ENCODE assay signal across 10 cellular contexts in genomic region chr2:37326285-37326684, GRCh38. TPM values are rescaled to one million over a fixed set of nuclear protein-coding genes. Genes with fewer than 3 reads are reported as not detected.
DNase-seq lines count a peak whose midpoint lies in the region; ATAC-seq and TF ChIP-seq lines count a peak whose summit lies in the region.
"Had no signal": no experiment of that assay in that cellular context is flagged by ENCODE, and none has a peak within 500 bp of the region (broad histone marks: within the 10 kb centered on the region; RNA-seq: fewer than 3 reads in every experiment).

No MANE protein-coding gene starts in this region.

- peaks cover 8% of the 10 kb centered on the region; the same call in 1 of the 2 replicates for H4K20me1 ChIP-seq in GM23338 (replicated peaks; ENCODE audit: insufficient read depth)

- no peak overlapping the region for H3K4me2 ChIP-seq in GM23338

- peaks cover 31% of the 10 kb centered on the region for H3K4me1 Mint-ChIP-seq in activated T-cell treated with anti-CD3 and anti-CD28 coated beads, Interleukin-2, amount 50 U/mL, for 4 hours (ENCODE audit: low read depth)
- H3K4me1 Mint-ChIP-seq in activated T-cell treated with anti-CD3 and anti-CD28 coated beads, Interleukin-2, amount 50 U/mL, for 24 hours (ENCODE audit: low read depth) = peaks cover 34% of the 10 kb centered on the region
- peaks cover 23% of the 10 kb centered on the region for H3K4me1 Mint-ChIP-seq in type B pancreatic cell (ENCODE audit: unreplicated experiment)
- H3K4me1 Mint-ChIP-seq in GM23338 = peaks cover 14% of the 10 kb centered on the region

- H3K27ac ChIP-seq in brain microvascular endothelial cell = peak overlapping the region; percentile 64
- H3K27ac ChIP-seq in left lung = peak overlapping the region; percentile 71 to 90
- no peak overlapping the region for H3K27ac ChIP-seq in GM23338 (ENCODE audit: low read depth)
- H3K27ac ChIP-seq: epithelial cell of prostate had no signal

- H3K4me3 ChIP-seq in brain microvascular endothelial cell (ENCODE audit: low read depth, low read length) = no peak overlapping the region
- H3K4me3 ChIP-seq in left lung = peak overlapping the region in 1 of 2 donors; percentile 78
- no peak overlapping the region for H3K4me3 ChIP-seq in GM23338

- peaks cover 28% of the 10 kb centered on the region for H3K79me2 ChIP-seq in GM23338 (replicated peaks; ENCODE audit: insufficient read depth)

- H3K4me1 ChIP-seq in left lung (peaks cover 15 to 46% of the 10 kb centered on the region in 2 donors), GM23338 (ENCODE audit: insufficient read depth) (peaks cover 20% of the 10 kb centered on the region)

- no peaks in the 10 kb centered on the region for H3K9me3 ChIP-seq in left lung

- peaks cover 2% of the 10 kb centered on the region for H3K36me3 Mint-ChIP-seq in activated T-cell treated with anti-CD3 and anti-CD28 coated beads, Interleukin-2, amount 50 U/mL, for 4 hours (ENCODE audit: insufficient read depth)
- H3K36me3 Mint-ChIP-seq in activated T-cell treated with anti-CD3 and anti-CD28 coated beads, Interleukin-2, amount 50 U/mL, for 24 hours (ENCODE audit: low read depth) = peaks cover 17% of the 10 kb centered on the region
- H3K36me3 Mint-ChIP-seq in type B pancreatic cell (peaks cover 6% of the 10 kb centered on the region), GM23338 (ENCODE audit: low read depth) (peaks cover 9% of the 10 kb centered on the region; the same call in 1 of the 3 replicates)

- H3K9me3 Mint-ChIP-seq in activated T-cell treated with anti-CD3 and anti-CD28 coated beads, Interleukin-2, amount 50 U/mL, for 4 hours = no peaks in the 10 kb centered on the region
- no peaks in the 10 kb centered on the region for H3K9me3 Mint-ChIP-seq in activated T-cell treated with anti-CD3 and anti-CD28 coated beads, Interleukin-2, amount 50 U/mL, for 24 hours
- no peaks in the 10 kb centered on the region for H3K9me3 Mint-ChIP-seq in type B pancreatic cell
- no peaks in the 10 kb centered on the region; the same call in 2 of the 3 replicates for H3K9me3 Mint-ChIP-seq in GM23338

- H3K27me3 ChIP-seq in brain microvascular endothelial cell (replicated peaks) (no peaks in the 10 kb centered on the region), left lung (peaks cover 0 to 5% of the 10 kb centered on the region in 2 donors), GM23338 (ENCODE audit: insufficient read depth) (peaks cover 24% of the 10 kb centered on the region)

- no peaks in the 10 kb centered on the region for H3K9me2 ChIP-seq in GM23338 (ENCODE audit: insufficient read depth)

- H3K4me3 Mint-ChIP-seq in activated T-cell treated with anti-CD3 and anti-CD28 coated beads, Interleukin-2, amount 50 U/mL, for 4 hours = peak overlapping the region; percentile 37
- H3K4me3 Mint-ChIP-seq in activated T-cell treated with anti-CD3 and anti-CD28 coated beads, Interleukin-2, amount 50 U/mL, for 24 hours = no peak overlapping the region
- H3K4me3 Mint-ChIP-seq in type B pancreatic cell (peak overlapping the region; percentile 63), GM23338 (no peak overlapping the region)

- peaks cover 11% of the 10 kb centered on the region for H3F3A ChIP-seq in GM23338 (replicated peaks; ENCODE audit: low read depth)

- DNase-seq in activated T-cell treated with anti-CD3 and anti-CD28 coated beads, Interleukin-2, amount 50 U/mL, for 4 hours = no peak
- DNase-seq in activated T-cell treated with anti-CD3 and anti-CD28 coated beads, Interleukin-2, amount 50 U/mL, for 24 hours = no peak
- peak; percentile 78 for DNase-seq in brain microvascular endothelial cell
- no peak for DNase-seq in left lung
- DNase-seq in type B pancreatic cell (ENCODE audit: extremely low spot score, unreplicated experiment) = no peak
- no peak for DNase-seq in GM23338 (ENCODE audit: low spot score)
- DNase-seq: COR-L47 had no signal

- TF ChIP-seq CTCF in brain microvascular endothelial cell (IDR thresholded peaks at IDR 0.05; ENCODE audit: low read depth, low read length, missing control alignments) (no peak), left lung (IDR thresholded peaks at IDR 0.05) (no peak), type B pancreatic cell (conservative IDR thresholded peaks at IDR 0.05) (no peak), GM23338 (conservative IDR thresholded peaks at IDR 0.05; ENCODE audit: low read depth in 2 of 2) (no peak)

- no peak overlapping the region for H3K27ac Mint-ChIP-seq in activated T-cell treated with anti-CD3 and anti-CD28 coated beads, Interleukin-2, amount 50 U/mL, for 24 hours
- no peak overlapping the region for H3K27ac Mint-ChIP-seq in type B pancreatic cell
- H3K27ac Mint-ChIP-seq in GM23338 = no peak overlapping the region

- in situ Hi-C loops in brain microvascular endothelial cell (cut with HindIII; ENCODE audit: low pct_ligation_motif_present, low sequenced_read_pairs) = no loop called here

- peaks cover 11% of the 10 kb centered on the region for H3K27me3 Mint-ChIP-seq in activated T-cell treated with anti-CD3 and anti-CD28 coated beads, Interleukin-2, amount 50 U/mL, for 4 hours (ENCODE audit: low read depth)
- peaks cover 19% of the 10 kb centered on the region for H3K27me3 Mint-ChIP-seq in activated T-cell treated with anti-CD3 and anti-CD28 coated beads, Interleukin-2, amount 50 U/mL, for 24 hours
- H3K27me3 Mint-ChIP-seq in type B pancreatic cell (peaks cover 13% of the 10 kb centered on the region), GM23338 (ENCODE audit: insufficient read depth, low read depth, poor library complexity) (peaks cover 20% of the 10 kb centered on the region)

- H3K36me3 ChIP-seq in brain microvascular endothelial cell (replicated peaks) (no peaks in the 10 kb centered on the region), left lung (no peaks in the 10 kb centered on the region), GM23338 (ENCODE audit: insufficient read depth) (peaks cover 3% of the 10 kb centered on the region; the same call in 1 of the 2 replicates)

- H2AFZ ChIP-seq in GM23338 = no peak overlapping the region

- intact Hi-C loops in left lung (cut with DNase I) = no loop called here

- ATAC-seq in activated T-cell treated with anti-CD3 and anti-CD28 coated beads, Interleukin-2, amount 50 U/mL, for 4 hours = no peak
- peak; percentile 64 for ATAC-seq in left lung
- no peak for ATAC-seq in HG03571 (IDR thresholded peaks at IDR 0.05; ENCODE audit: unreplicated experiment)
- no peak for ATAC-seq in HG02642 (IDR thresholded peaks at IDR 0.05; ENCODE audit: poor library complexity, unreplicated experiment)
- no peak for ATAC-seq in GM23338

RNA-seq across cellular contexts. Expression of gene PRKD3, which starts 1.7 kb away (rescaled TPM):
- total RNA-seq in activated T-cell treated with anti-CD3 and anti-CD28 coated beads, Interleukin-2, amount 50 U/mL, for 4 hours = 10 to 100 TPM; 39.8 to 66.9 (median 48.4) TPM
- 10 to 100 TPM; 36.2 to 43.7 TPM for total RNA-seq in left lung
- 14.8 and 39.5 TPM in 2 replicates for total RNA-seq in type B pancreatic cell (ENCODE audit: low replicate concordance)
- total RNA-seq in GM23338 (2014; rRNA removed; shearing (Covaris generic)) = 50.9 and 77.0 TPM in 2 replicates
- polyA plus RNA-seq in GM23338 (2016; fragmentation: Nextera tagmentation; extraction: Ambion mirVana) = 58.9 and 59.7 TPM in 2 replicates

RNA-seq across cellular contexts. Expression of gene QPCT, which starts 18.1 kb away (rescaled TPM):
- total RNA-seq in activated T-cell treated with anti-CD3 and anti-CD28 coated beads, Interleukin-2, amount 50 U/mL, for 4 hours = 1 to 10 TPM; 5.5 to 7.0 (median 6.9) TPM
- total RNA-seq in left lung (10 to 100 TPM; 11.5 to 16.6 TPM), type B pancreatic cell (ENCODE audit: low replicate concordance) (0.72 and 15.8 TPM in 2 replicates)
- 13.2 and 16.5 TPM in 2 replicates for total RNA-seq in GM23338 (2014; rRNA removed; shearing (Covaris generic))
- 12.1 and 13.2 TPM in 2 replicates for polyA plus RNA-seq in GM23338 (2016; fragmentation: Nextera tagmentation; extraction: Ambion mirVana)

Comparison
In these comparisons a context has a peak if more than half of its experiments do, and no peak if none do; other contexts are left out.
1. H3K4me3 Mint-ChIP-seq: peak in activated T-cell treated with anti-CD3 and anti-CD28 coated beads, Interleukin-2, amount 50 U/mL, for 4 hours (single experiment) and type B pancreatic cell (single experiment); none in activated T-cell treated with anti-CD3 and anti-CD28 coated beads, Interleukin-2, amount 50 U/mL, for 24 hours (single experiment) and GM23338 (single experiment).